ENCODE assay signal across 1 cellular context in the genomic region with DNA sequence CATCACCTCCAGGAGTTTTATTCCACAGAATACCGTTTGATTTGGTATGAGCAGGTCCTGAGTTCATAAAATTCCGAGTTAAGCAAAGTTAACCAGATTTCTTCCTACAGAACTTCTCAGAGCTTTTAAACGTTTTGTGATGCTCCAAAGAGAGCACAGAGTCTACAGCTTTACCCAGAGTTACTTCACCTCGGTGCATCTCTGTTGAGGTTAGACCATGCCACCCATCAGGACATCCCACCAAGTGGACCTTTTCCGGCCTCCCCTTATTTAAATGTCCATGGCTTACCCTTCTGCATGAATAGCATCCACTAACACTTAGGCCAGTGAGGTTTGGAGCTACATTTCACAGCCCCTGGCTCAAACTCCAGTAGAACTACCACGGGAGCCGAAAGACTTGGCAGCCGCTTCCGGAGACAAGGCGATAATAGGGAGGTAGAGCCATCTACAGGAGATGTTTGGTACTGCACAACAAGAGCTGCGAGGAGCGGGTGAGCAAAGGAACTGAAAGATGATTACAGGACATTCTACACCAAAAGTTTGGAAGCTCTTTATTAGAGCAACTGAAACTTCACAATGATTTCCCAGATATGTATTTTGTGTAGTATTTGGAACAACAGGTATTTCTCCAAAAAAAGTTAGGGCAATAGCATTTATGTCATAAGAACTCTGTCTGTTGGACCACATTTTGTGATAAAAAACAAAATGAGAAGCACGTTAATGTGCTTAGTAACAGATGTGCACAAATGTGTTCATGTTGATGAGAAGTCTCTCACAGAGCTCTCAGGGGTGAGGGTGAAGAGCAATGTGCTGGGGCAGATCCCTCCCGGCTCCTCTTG.
TF ChIP-seq lines count a peak whose summit lies in the region.

No MANE protein-coding gene starts in this region.

TF ChIP-seq in H1, 55 proteins besides CTCF, POLR2A, EP300 and RAD21 (continued from another document):
- TF ChIP-seq, protein P1, sequence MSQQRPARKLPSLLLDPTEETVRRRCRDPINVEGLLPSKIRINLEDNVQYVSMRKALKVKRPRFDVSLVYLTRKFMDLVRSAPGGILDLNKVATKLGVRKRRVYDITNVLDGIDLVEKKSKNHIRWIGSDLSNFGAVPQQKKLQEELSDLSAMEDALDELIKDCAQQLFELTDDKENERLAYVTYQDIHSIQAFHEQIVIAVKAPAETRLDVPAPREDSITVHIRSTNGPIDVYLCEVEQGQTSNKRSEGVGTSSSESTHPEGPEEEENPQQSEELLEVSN (IDR thresholded peaks at IDR 0.05), result no peak
